ENCODE assay signal across 11 cellular contexts in the genomic region with DNA sequence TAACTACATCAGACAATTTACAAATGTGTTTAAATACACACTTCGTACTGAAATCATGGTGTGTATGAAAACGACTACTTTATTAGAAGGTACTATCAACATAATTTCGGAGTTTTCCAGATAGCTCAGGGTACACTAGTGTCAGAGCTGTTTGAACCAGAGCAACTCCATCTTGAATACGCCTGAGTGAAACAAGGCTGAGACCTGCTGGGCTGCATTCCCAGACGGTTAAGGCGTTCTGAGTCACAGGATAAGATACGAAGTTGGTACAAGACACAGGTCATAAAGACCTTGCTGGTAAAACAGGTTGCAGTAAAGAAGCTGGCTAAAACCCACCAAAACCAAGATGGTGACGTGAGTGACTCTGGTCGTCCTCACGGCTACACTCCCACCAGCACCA.
"Had no signal": no experiment of that assay in that cellular context is flagged by ENCODE, and none has a peak within 500 bp of the region (broad histone marks: within the 10 kb centered on the region; RNA-seq: fewer than 3 reads in every experiment).

No MANE protein-coding gene starts in this region.

- FAIRE-seq: kidney had no signal

- ATAC-seq: activated CD4-positive, CD25-positive, alpha-beta regulatory T cell treated with anti-CD3 and anti-CD28 coated beads, Interleukin-2, amount 50 U/mL, for 24 hours; activated T-cell treated with anti-CD3 and anti-CD28 coated beads, Interleukin-2, amount 50 U/mL, for 4 hours; effector memory CD8-positive, alpha-beta T cell; left lung; upper lobe of right lung had no signal

- H3K27me3 ChIP-seq: left lung, upper lobe of right lung had no signal

- H3K36me3 ChIP-seq: left lung, upper lobe of right lung had no signal

- H3K4me3 ChIP-seq: left lung, upper lobe of right lung had no signal

- DNase-seq: activated CD4-positive, alpha-beta T cell treated with anti-CD3 and anti-CD28 coated beads, Interleukin-2, amount 10 ng/mL, durations not matched to agents 7 days and 5 days; activated CD8-positive, alpha-beta memory T cell treated with anti-CD3 and anti-CD28 coated beads, Interleukin-2, amount 50 U/mL, for 4 hours; activated naive CD4-positive, alpha-beta T cell treated with anti-CD3 and anti-CD28 coated beads, Interleukin-2, amount 10 ng/mL, durations not matched to agents 7 days and 5 days; activated T-cell treated with anti-CD3 and anti-CD28 coated beads, Interleukin-2, amount 50 U/mL, for 4 hours; effector memory CD8-positive, alpha-beta T cell; foreskin melanocyte; hypothalamus; kidney; left lung; upper lobe of right lung had no signal

- H3K27ac ChIP-seq: upper lobe of right lung had no signal

- H3K4me1 ChIP-seq: left lung, upper lobe of right lung had no signal
